ENCODE assay signal across 29 cellular contexts in genomic region chr7:47540053-47540386, GRCh38. TPM values are rescaled to one million over a fixed set of nuclear protein-coding genes. Genes with fewer than 3 reads are reported as not detected.
DNase-seq lines count a peak whose midpoint lies in the region; ATAC-seq, FAIRE-seq and TF ChIP-seq lines count a peak whose summit lies in the region.
"Had no signal": no experiment of that assay in that cellular context is flagged by ENCODE, and none has a peak within 500 bp of the region (broad histone marks: within the 10 kb centered on the region; RNA-seq: fewer than 3 reads in every experiment).

No MANE protein-coding gene starts in this region.

- peak overlapping the region in 3 of 10 experiments; percentile 15 to 52 (median 16); a peak in 4 of 20 replicates for H3K4me3 ChIP-seq in BLaER1 treated with 17β-estradiol and CSF1 and Interleukin-3, amounts not matched to agents 10 nM and 100 nM
- H3K4me3 ChIP-seq in liver (ENCODE audit: low read depth in 1 of 3, low read length in 3 of 3) = no peak overlapping the region
- no peak overlapping the region for H3K4me3 ChIP-seq in small intestine (ENCODE audit: low read depth in 1 of 2, low read length in 2 of 2)
- H3K4me3 ChIP-seq: coronary artery, prostate gland had no signal

- intact Hi-C loops in left colon (cut with DNase I, micrococcal nuclease) = no loop called here

- TF ChIP-seq RAD21 in liver (IDR thresholded peaks at IDR 0.05) = no peak

- H3K27ac ChIP-seq in BLaER1 treated with 17β-estradiol and CSF1 and Interleukin-3, amounts not matched to agents 10 nM and 100 nM = peak overlapping the region in 10 of 11 experiments; percentile 16 to 68 (median 37); a peak in 12 of 22 replicates
- peak overlapping the region; percentile 49 for H3K27ac ChIP-seq in RWPE1
- H3K27ac ChIP-seq in liver (ENCODE audit: low read depth in 1 of 2, low read length in 2 of 2) = peak overlapping the region; percentile 75 to 76
- peak overlapping the region; percentile 25 to 59 for H3K27ac ChIP-seq in small intestine (ENCODE audit: low read depth in 1 of 2, low read length in 1 of 2)
- H3K27ac ChIP-seq: C4-2B, neutrophil, prostate gland had no signal

- ATAC-seq in left colon = no peak
- no peak for ATAC-seq in GM18511 (IDR thresholded peaks at IDR 0.05; ENCODE audit: unreplicated experiment)
- ATAC-seq in GM19463 (IDR thresholded peaks at IDR 0.05; ENCODE audit: unreplicated experiment) = no peak
- ATAC-seq: activated CD8-positive, alpha-beta memory T cell treated with anti-CD3 and anti-CD28 coated beads, Interleukin-2, amount 10 ng/mL, durations not matched to agents 7 days and 5 days; esophagus mucosa; T-cell had no signal

- H3K9me3 ChIP-seq in BLaER1 treated with 17β-estradiol and CSF1 and Interleukin-3, amounts not matched to agents 10 nM and 100 nM (replicated peaks in 1 of 11) = peaks cover 0 to 3% (median 0%) of the 10 kb centered on the region in 11 experiments; a peak in 2 of 22 replicates
- H3K9me3 ChIP-seq in liver (ENCODE audit: control insufficient read depth in 4 of 4, low read length in 3 of 4) (no peaks in the 10 kb centered on the region), small intestine (ENCODE audit: control insufficient read depth, low read depth) (no peaks in the 10 kb centered on the region)
- H3K9me3 ChIP-seq: neutrophil, prostate gland had no signal

- POLR2A ChIA-PET in RWPE1 (lab: Yijun Ruan, JAX; ENCODE audit: low non-redundant PET) = no interaction called here

- FAIRE-seq in small intestine (lab: Jason Lieb, UNC) = no peak

- CTCF ChIA-PET in RWPE1 (lab: Yijun Ruan, JAX) = interaction anchor here (0.7 kb wide), 1 partner anchor 319 kb away, joined by 4 read pairs; no protein-coding TSS in a partner anchor

- TF ChIP-seq CTCF in RWPE1 (conservative IDR thresholded peaks at IDR 0.05; ENCODE audit: low read depth) (no peak), liver (IDR thresholded peaks at IDR 0.05; ENCODE audit: low read depth, low read length, missing input control) (no peak)

- WGBS in liver = 88% methylated on average over 4 of the region's 4 CpGs
- 69 to 77% (median 76%) methylated on average over 4 of the region's 4 CpGs for WGBS in small intestine, 3 donors

- DNase-seq in RWPE1 (ENCODE audit: low spot score) (no peak), small intestine (no peak), NCI-H774 (lab: John Stamatoyannopoulos, UW) (no peak), left colon (no peak)
- DNase-seq: activated CD4-positive, CD25-positive, alpha-beta regulatory T cell; activated CD8-positive, alpha-beta memory T cell treated with anti-CD3 and anti-CD28 coated beads, Interleukin-2, amount 10 ng/mL, durations not matched to agents 7 days and 5 days; activated naive CD4-positive, alpha-beta T cell treated with anti-CD3 and anti-CD28 coated beads, Interleukin-2, amount 10 ng/mL, durations not matched to agents 7 days and 5 days; amniotic stem cell; Calu3; DND-41; effector memory CD4-positive, alpha-beta T cell; head of caudate nucleus; Kasumi-1; MV-4-11; NCI-H146; NCI-H446 treated with DMSO at 0.1 percent for 48 hours; OCI-M1; SIG-M5; stimulated activated naive CD4-positive, alpha-beta T cell treated with Interleukin-2 at 50 U/mL for 16 hours; T-cell had no signal

- H3K4me2 ChIP-seq in BLaER1 treated with 17β-estradiol and CSF1 and Interleukin-3, amounts not matched to agents 10 nM and 100 nM = peak overlapping the region; percentile 54 to 94 (median 73)

- H4K20me1 ChIP-seq in BLaER1 treated with 17β-estradiol and CSF1 and Interleukin-3, amounts not matched to agents 10 nM and 100 nM = peaks cover 4 to 97% (median 80%) of the 10 kb centered on the region in 11 experiments; a peak in 21 of 22 replicates

- peaks cover 53 to 84% (median 69%) of the 10 kb centered on the region in 10 experiments for H3K4me1 ChIP-seq in BLaER1 treated with 17β-estradiol and CSF1 and Interleukin-3, amounts not matched to agents 10 nM and 100 nM
- H3K4me1 ChIP-seq in liver (ENCODE audit: control insufficient read depth in 4 of 4, insufficient read depth in 4 of 4, low read length in 3 of 4) = peaks cover 17 to 60% (median 37%) of the 10 kb centered on the region in 4 donors
- H3K4me1 ChIP-seq in small intestine (ENCODE audit: control insufficient read depth in 2 of 2, insufficient read depth in 1 of 2, low read depth in 1 of 2, low read length in 1 of 2) = peaks cover 3 to 12% of the 10 kb centered on the region in 2 donors

- H3K9ac ChIP-seq in BLaER1 treated with 17β-estradiol and CSF1 and Interleukin-3, amounts not matched to agents 10 nM and 100 nM = peak overlapping the region in 7 of 11 experiments; percentile 6 to 67 (median 52); a peak in 9 of 22 replicates
- no peak overlapping the region for H3K9ac ChIP-seq in liver (ENCODE audit: low read depth in 1 of 2, low read length in 2 of 2)

- H3K36me3 ChIP-seq in BLaER1 treated with 17β-estradiol and CSF1 and Interleukin-3, amounts not matched to agents 10 nM and 100 nM = peaks cover 0 to 39% (median 6%) of the 10 kb centered on the region in 11 experiments; a peak in 8 of 22 replicates
- H3K36me3 ChIP-seq in liver (ENCODE audit: control insufficient read depth in 4 of 4, insufficient read depth in 3 of 4, low read depth in 1 of 4, low read length in 3 of 4) (no peaks in the 10 kb centered on the region), small intestine (ENCODE audit: control insufficient read depth in 2 of 2, insufficient read depth in 2 of 2, low read length in 2 of 2) (no peaks in the 10 kb centered on the region)
- H3K36me3 ChIP-seq: neutrophil, prostate gland had no signal

- H3K27me3 ChIP-seq in BLaER1 treated with 17β-estradiol and CSF1 and Interleukin-3, amounts not matched to agents 10 nM and 100 nM = peaks cover 5 to 34% (median 26%) of the 10 kb centered on the region in 11 experiments; a peak in 21 of 22 replicates
- H3K27me3 ChIP-seq in liver (ENCODE audit: control insufficient read depth in 4 of 4, insufficient read depth in 4 of 4, low read length in 3 of 4) (no peaks in the 10 kb centered on the region), small intestine (ENCODE audit: control insufficient read depth in 2 of 2, insufficient read depth in 2 of 2, low read length in 2 of 2) (no peaks in the 10 kb centered on the region)

TF ChIP-seq in liver, 16 proteins besides CTCF, POLR2A, EP300 and RAD21 (continues in another document):
- TF ChIP-seq TAF1 (conservative IDR thresholded peaks at IDR 0.05) (no peak), RXRA (IDR thresholded peaks at IDR 0.05) (no peak), HNF4A (conservative IDR thresholded peaks at IDR 0.05) (no peak), ZBTB33 (IDR thresholded peaks at IDR 0.05) (no peak), GABPA (IDR thresholded peaks at IDR 0.05 in 1 of 2, conservative IDR thresholded peaks at IDR 0.05 in 1 of 2) (no peak), JUND (IDR thresholded peaks at IDR 0.05) (no peak), FOXA1 (IDR thresholded peaks at IDR 0.05) (no peak), YY1 (IDR thresholded peaks at IDR 0.05) (no peak), MAX (IDR thresholded peaks at IDR 0.05) (no peak), HNF4G (IDR thresholded peaks at IDR 0.05) (no peak), FOXA2 (IDR thresholded peaks at IDR 0.05) (no peak), ATF3 (IDR thresholded peaks at IDR 0.05) (no peak), EGR1 (IDR thresholded peaks at IDR 0.05; ENCODE audit: low read depth in 2 of 2) (no peak)

RNA-seq across cellular contexts. Expression of gene TNS3, which starts 41.9 kb away (rescaled TPM):
- total RNA-seq in liver (100 to 1,000 TPM in 1 of 2 donors, 10 to 100 TPM in 1; 27.8 to 100 TPM), left colon (10 to 100 TPM; 56.9 to 62.3 TPM)
- polyA plus RNA-seq in liver (10 to 100 TPM; 16.8 to 31.2 TPM), small intestine (10 to 100 TPM; 17.2 to 29.7 (median 24.9) TPM)

Comparison
In these comparisons a context has a peak if more than half of its experiments do, and no peak if none do; other contexts are left out.
1. H3K9ac ChIP-seq: peak in BLaER1 treated with 17β-estradiol and CSF1 and Interleukin-3, amounts not matched to agents 10 nM and 100 nM (7 of 11); none in liver (0 of 2).
2. Peak in every context shown above with its lines, with median percentiles within 50 percentile points of each other: H3K27ac ChIP-seq.